In genomic region chr10:8074881-8075280, GRCh38 we compare ENCODE assay signal across 16 cellular contexts.
"Had no signal": no experiment of that assay in that cellular context is flagged by ENCODE, and none has a peak within 500 bp of the region (broad histone marks: within the 10 kb centered on the region; RNA-seq: fewer than 3 reads in every experiment).

No MANE protein-coding gene starts in this region.

- H3K4me3 Mint-ChIP-seq: activated T-helper 1 cell treated with anti-CD3 and anti-CD28 coated beads, Interleukin-12 subunit alpha, Interleukin-12 subunit beta, Interleukin-2, Interleukin-4 antibody, amounts not matched to agents 30 ng/mL and 10 ng/mL and 1 ng/mL, durations not matched to agents 14 hours and 24 hours and 36 hours; dendritic cell treated with granulocyte-macrophage colony-stimulating factor and Interleukin-4, amounts not matched to agents 40 ng/mL and 50 ng/mL, for 4 days; naive thymus-derived CD8-positive, alpha-beta T cell; stimulated activated naive CD8-positive, alpha-beta T cell treated with anti-CD3 and anti-CD28 coated beads, Interleukin-15, Interleukin-2, amounts not matched to agents 100 ng/mL and 50 ng/mL, for 24 hours had no signal

- DNase-seq: activated CD4-positive, alpha-beta T cell treated with anti-CD3 and anti-CD28 coated beads for 4 hours; activated naive CD4-positive, alpha-beta T cell treated with anti-CD3 and anti-CD28 coated beads, Interleukin-2, amount 50 U/mL, for 16 hours; adrenal gland; body of pancreas; left colon; naive thymus-derived CD8-positive, alpha-beta T cell; stimulated activated CD4-positive, alpha-beta T cell treated with anti-CD3 and anti-CD28 coated beads, Interleukin-4, amount 100 ng/mL, for 1 hour; stimulated activated CD8-positive, alpha-beta memory T cell treated with anti-CD3 and anti-CD28 coated beads, Interleukin-4, amount 100 ng/mL, for 48 hours; SW 1271; upper lobe of right lung had no signal

- H3K27ac ChIP-seq: adrenal gland, body of pancreas, upper lobe of right lung, VCaP had no signal

- H3K27me3 ChIP-seq: adrenal gland, body of pancreas, upper lobe of right lung had no signal

- H3K4me1 ChIP-seq: adrenal gland, body of pancreas, upper lobe of right lung had no signal

- ATAC-seq: body of pancreas; esophagus mucosa; left colon; naive thymus-derived CD8-positive, alpha-beta T cell; upper lobe of right lung had no signal

- H3K36me3 ChIP-seq: upper lobe of right lung had no signal

- H3K9me3 Mint-ChIP-seq: activated T-helper 1 cell treated with anti-CD3 and anti-CD28 coated beads, Interleukin-12 subunit alpha, Interleukin-12 subunit beta, Interleukin-2, Interleukin-4 antibody, amounts not matched to agents 30 ng/mL and 10 ng/mL and 1 ng/mL, durations not matched to agents 14 hours and 24 hours and 36 hours; dendritic cell treated with granulocyte-macrophage colony-stimulating factor and Interleukin-4, amounts not matched to agents 40 ng/mL and 50 ng/mL, for 4 days; naive thymus-derived CD8-positive, alpha-beta T cell; stimulated activated naive CD8-positive, alpha-beta T cell treated with anti-CD3 and anti-CD28 coated beads, Interleukin-15, Interleukin-2, amounts not matched to agents 100 ng/mL and 50 ng/mL, for 24 hours had no signal

- H3K27me3 Mint-ChIP-seq: naive thymus-derived CD8-positive, alpha-beta T cell; stimulated activated naive CD8-positive, alpha-beta T cell treated with anti-CD3 and anti-CD28 coated beads, Interleukin-15, Interleukin-2, amounts not matched to agents 100 ng/mL and 50 ng/mL, for 24 hours had no signal

- H3K27ac Mint-ChIP-seq: activated T-helper 1 cell treated with anti-CD3 and anti-CD28 coated beads, Interleukin-12 subunit alpha, Interleukin-12 subunit beta, Interleukin-2, Interleukin-4 antibody, amounts not matched to agents 30 ng/mL and 10 ng/mL and 1 ng/mL, durations not matched to agents 14 hours and 24 hours and 36 hours; dendritic cell treated with granulocyte-macrophage colony-stimulating factor and Interleukin-4, amounts not matched to agents 40 ng/mL and 50 ng/mL, for 4 days; stimulated activated naive CD8-positive, alpha-beta T cell treated with anti-CD3 and anti-CD28 coated beads, Interleukin-15, Interleukin-2, amounts not matched to agents 100 ng/mL and 50 ng/mL, for 24 hours had no signal

- H3K4me3 ChIP-seq: adrenal gland, body of pancreas, lung, upper lobe of right lung had no signal
